In genomic region chr17:4375796-4376440, GRCh38 we compare ENCODE assay signal across 11 cellular contexts. TPM values are rescaled to one million over a fixed set of nuclear protein-coding genes. Genes with fewer than 3 reads are reported as not detected.
DNase-seq lines count a peak whose midpoint lies in the region; ATAC-seq and TF ChIP-seq lines count a peak whose summit lies in the region.
"Not testable (repeated sequence)": the region's sequence is repeated elsewhere in the genome, so short reads cannot be mapped to it uniquely, and the experiment has no call there.
"Had no signal": no experiment of that assay in that cellular context is flagged by ENCODE, and none has a peak within 500 bp of the region (broad histone marks: within the 10 kb centered on the region; RNA-seq: fewer than 3 reads in every experiment).

No MANE protein-coding gene starts in this region.

- peaks cover 37% of the 10 kb centered on the region for H3K4me1 Mint-ChIP-seq in activated CD4-positive, alpha-beta memory T cell treated with anti-CD3 and anti-CD28 coated beads, Interleukin-2, amount 10 ng/mL, durations not matched to agents 7 days and 5 days
- peaks cover 20% of the 10 kb centered on the region for H3K4me1 Mint-ChIP-seq in activated naive CD8-positive, alpha-beta T cell treated with anti-CD3 and anti-CD28 coated beads, Interleukin-2, amount 10 ng/mL, durations not matched to agents 7 days and 5 days

- H3K9me3 ChIP-seq in OCI-LY1 (ENCODE audit: low read length): not testable (repeated sequence)

- H3K4me3 Mint-ChIP-seq in activated CD4-positive, alpha-beta memory T cell treated with anti-CD3 and anti-CD28 coated beads, Interleukin-2, amount 10 ng/mL, durations not matched to agents 7 days and 5 days; activated naive CD8-positive, alpha-beta T cell treated with anti-CD3 and anti-CD28 coated beads, Interleukin-2, amount 10 ng/mL, durations not matched to agents 7 days and 5 days: not testable (repeated sequence)

- H3K4me3 ChIP-seq in OCI-LY1 (ENCODE audit: low read depth, low read length, poor library complexity, severe bottlenecking): peak overlapping the region; percentile 56

- not testable (repeated sequence) for H3K27me3 ChIP-seq in OCI-LY1 (ENCODE audit: insufficient read depth, low read length)

- CTCF ChIA-PET in activated CD4-positive, alpha-beta memory T cell treated with anti-CD3 and anti-CD28 coated beads, Interleukin-2, amount 10 ng/mL, durations not matched to agents 7 days and 5 days (lab: Charles Lee): interaction anchor here (0.6 to 1.3 kb wide), 5 partner anchors 10 to 47 kb away, joined by 3 to 4 read pairs (median 3); no protein-coding TSS in a partner anchor

- peak overlapping the region; percentile 74 for H3K4me2 ChIP-seq in OCI-LY1 (ENCODE audit: low read length)

- peak overlapping the region; percentile 99 for H3K27ac ChIP-seq in OCI-LY1 (ENCODE audit: low read depth, low read length, poor library complexity, severe bottlenecking)

- not testable (repeated sequence) for TF ChIP-seq CTCF in OCI-LY1 (IDR thresholded peaks at IDR 0.05; ENCODE audit: low read length)

- not testable (repeated sequence) for H3K36me3 Mint-ChIP-seq in activated CD4-positive, alpha-beta memory T cell treated with anti-CD3 and anti-CD28 coated beads, Interleukin-2, amount 10 ng/mL, durations not matched to agents 7 days and 5 days (ENCODE audit: low read depth); activated naive CD8-positive, alpha-beta T cell treated with anti-CD3 and anti-CD28 coated beads, Interleukin-2, amount 10 ng/mL, durations not matched to agents 7 days and 5 days

- H3K9me3 Mint-ChIP-seq in activated CD4-positive, alpha-beta memory T cell treated with anti-CD3 and anti-CD28 coated beads, Interleukin-2, amount 10 ng/mL, durations not matched to agents 7 days and 5 days; activated naive CD8-positive, alpha-beta T cell treated with anti-CD3 and anti-CD28 coated beads, Interleukin-2, amount 10 ng/mL, durations not matched to agents 7 days and 5 days: not testable (repeated sequence)

- DNase-seq in activated CD4-positive, alpha-beta memory T cell treated with anti-CD3 and anti-CD28 coated beads, Interleukin-2, amount 10 ng/mL, durations not matched to agents 7 days and 5 days; activated naive CD8-positive, alpha-beta T cell treated with anti-CD3 and anti-CD28 coated beads, Interleukin-2, amount 10 ng/mL, durations not matched to agents 7 days and 5 days: not testable (repeated sequence)
- DNase-seq in posterior vena cava (ENCODE audit: low spot score): peak; percentile 47

- not testable (repeated sequence) for H3K27me3 Mint-ChIP-seq in activated CD4-positive, alpha-beta memory T cell treated with anti-CD3 and anti-CD28 coated beads, Interleukin-2, amount 10 ng/mL, durations not matched to agents 7 days and 5 days; activated naive CD8-positive, alpha-beta T cell treated with anti-CD3 and anti-CD28 coated beads, Interleukin-2, amount 10 ng/mL, durations not matched to agents 7 days and 5 days

- H4K20me1 ChIP-seq in OCI-LY1 (ENCODE audit: insufficient read depth, low read length): not testable (repeated sequence)

- ATAC-seq in GM18517 (IDR thresholded peaks at IDR 0.05; ENCODE audit: unreplicated experiment): peak; percentile 5
- ATAC-seq in HG02642 (IDR thresholded peaks at IDR 0.05; ENCODE audit: poor library complexity, unreplicated experiment): peak; percentile 0
- peak; percentile 7 for ATAC-seq in HG03439 (IDR thresholded peaks at IDR 0.05; ENCODE audit: unreplicated experiment)
- ATAC-seq in activated naive CD8-positive, alpha-beta T cell treated with anti-CD3 and anti-CD28 coated beads, Interleukin-2, amount 10 ng/mL, durations not matched to agents 7 days and 5 days (ENCODE audit: low read depth): not testable (repeated sequence)

- H3K36me3 ChIP-seq in OCI-LY1 (ENCODE audit: insufficient read depth, low read length): not testable (repeated sequence)

- H3K4me1 ChIP-seq in OCI-LY1 (ENCODE audit: insufficient read depth, low read length, severe bottlenecking): peaks cover 75% of the 10 kb centered on the region

- not testable (repeated sequence) for H3F3A ChIP-seq in OCI-LY1 (ENCODE audit: insufficient read depth, low read length)

- not testable (repeated sequence) for H3K9me2 ChIP-seq in OCI-LY1 (ENCODE audit: low read depth, low read length)

- not testable (repeated sequence) for H2AFZ ChIP-seq in OCI-LY1 (ENCODE audit: low read length)

- not testable (repeated sequence) for H3K79me2 ChIP-seq in OCI-LY1 (ENCODE audit: insufficient read depth, low read length)

- intact Hi-C loops in posterior vena cava (cut with DNase I): not testable (repeated sequence)

- H3K9ac ChIP-seq in OCI-LY1 (ENCODE audit: low read length): peak overlapping the region; percentile 79

- POLR2A ChIA-PET in activated CD4-positive, alpha-beta memory T cell treated with anti-CD3 and anti-CD28 coated beads, Interleukin-2, amount 10 ng/mL, durations not matched to agents 7 days and 5 days (lab: Charles Lee): interaction anchor here (0.9 to 2.4 kb wide), 5 partner anchors 10 to 233 kb away, joined by 3 to 17 read pairs (median 5); partner anchors contain the start of genes ANKFY1, CYB5D2, UBE2G1 and ZZEF1
- POLR2A ChIA-PET in activated naive CD8-positive, alpha-beta T cell treated with anti-CD3 and anti-CD28 coated beads, Interleukin-2, amount 10 ng/mL, durations not matched to agents 7 days and 5 days (lab: Charles Lee): interaction anchor here (1.7 kb wide), 1 partner anchor 10 kb away, joined by 13 read pairs; the partner anchor contains the start of gene UBE2G1

- H3K27ac Mint-ChIP-seq in activated CD4-positive, alpha-beta memory T cell treated with anti-CD3 and anti-CD28 coated beads, Interleukin-2, amount 10 ng/mL, durations not matched to agents 7 days and 5 days: peak overlapping the region; percentile 86
- H3K27ac Mint-ChIP-seq in activated naive CD8-positive, alpha-beta T cell treated with anti-CD3 and anti-CD28 coated beads, Interleukin-2, amount 10 ng/mL, durations not matched to agents 7 days and 5 days: peak overlapping the region; percentile 93

RNA-seq across cellular contexts. Expression of gene UBE2G1, which starts 9.4 kb away (rescaled TPM):
- total RNA-seq in activated CD4-positive, alpha-beta memory T cell treated with anti-CD3 and anti-CD28 coated beads, Interleukin-2, amount 10 ng/mL, durations not matched to agents 7 days and 5 days: 10 to 100 TPM; 65.3 to 66.4 TPM
- 10 to 100 TPM; 65.6 to 69.4 TPM for total RNA-seq in activated naive CD8-positive, alpha-beta T cell treated with anti-CD3 and anti-CD28 coated beads, Interleukin-2, amount 10 ng/mL, durations not matched to agents 7 days and 5 days
- total RNA-seq in posterior vena cava: 10 to 100 TPM; 53.4 to 57.0 TPM

RNA-seq across cellular contexts. Expression of gene SPNS3, which starts 57.8 kb away (rescaled TPM):
- 10 to 100 TPM; 14.1 to 14.2 TPM for total RNA-seq in activated CD4-positive, alpha-beta memory T cell treated with anti-CD3 and anti-CD28 coated beads, Interleukin-2, amount 10 ng/mL, durations not matched to agents 7 days and 5 days
- total RNA-seq in activated naive CD8-positive, alpha-beta T cell treated with anti-CD3 and anti-CD28 coated beads, Interleukin-2, amount 10 ng/mL, durations not matched to agents 7 days and 5 days: 10 to 100 TPM; 26.5 to 32.9 TPM
- under 1 TPM; 0.24 to 0.32 TPM for total RNA-seq in posterior vena cava
- total RNA-seq: ascending aorta, gastroesophageal sphincter, MCF 10A, right lobe of liver had no signal

Comparison
In these comparisons a context has a peak if more than half of its experiments do, and no peak if none do; other contexts are left out.
1. RNA of gene SPNS3, which starts 57.8 kb away (total RNA-seq): 26.5 to 32.9 TPM in activated naive CD8-positive, alpha-beta T cell treated with anti-CD3 and anti-CD28 coated beads, Interleukin-2, amount 10 ng/mL, durations not matched to agents 7 days and 5 days and 14.1 to 14.2 TPM in activated CD4-positive, alpha-beta memory T cell treated with anti-CD3 and anti-CD28 coated beads, Interleukin-2, amount 10 ng/mL, durations not matched to agents 7 days and 5 days; 0.24 to 0.32 TPM in posterior vena cava; every median in the first group is over 10 times any median in the second.